In genomic region chr12:58804749-58805148, GRCh38 we compare ENCODE assay signal across 10 cellular contexts.
A peak's percentile ranks its signal among the peaks of the same experiment; 100 is the strongest.
DNase-seq lines count a peak whose midpoint lies in the region; ATAC-seq, FAIRE-seq and TF ChIP-seq lines count a peak whose summit lies in the region.
"Had no signal": no experiment of that assay in that cellular context is flagged by ENCODE, and none has a peak within 500 bp of the region (broad histone marks: within the 10 kb centered on the region; RNA-seq: fewer than 3 reads in every experiment).

No MANE protein-coding gene starts in this region.

- dilution Hi-C loops in IMR-90 (cut with HindIII; ENCODE audit: low sequenced_read_pairs, unreplicated experiment): no loop called here

- no peak overlapping the region for H3K23ac ChIP-seq in IMR-90 (ENCODE audit: low read depth, low read length)

- H4K91ac ChIP-seq in IMR-90 (ENCODE audit: insufficient read depth, low read depth, low read length): no peak overlapping the region

- H3K79me1 ChIP-seq in IMR-90 (ENCODE audit: low read depth in 1 of 2, low read length in 2 of 2): no peaks in the 10 kb centered on the region

- peak; percentile 15 for TF ChIP-seq CTCF in D721Med (IDR thresholded peaks at IDR 0.05; ENCODE audit: insufficient read depth, missing control alignments)
- peak; percentile 16; the same call in 1 of the 2 replicates for TF ChIP-seq CTCF in IMR-90 (conservative IDR thresholded peaks at IDR 0.05; ENCODE audit: low read depth, low read length)
- peak; percentile 64 for TF ChIP-seq CTCF in epithelial cell of esophagus (IDR thresholded peaks at IDR 0.05; ENCODE audit: insufficient read depth, low read depth, low read length, missing control alignments)

- no peaks in the 10 kb centered on the region for H3K36me3 ChIP-seq in IMR-90 (ENCODE audit: control insufficient read depth, insufficient read depth, low read length)
- H3K36me3 ChIP-seq: SJSA1 had no signal

- CTCF ChIA-PET in IMR-90 (lab: Yijun Ruan, JAX): interaction anchor here (0.5 kb wide), 1 partner anchor 43 kb away, joined by 3 read pairs; no protein-coding TSS in a partner anchor

- no peak overlapping the region for H3K9ac ChIP-seq in IMR-90 (ENCODE audit: low read depth, low read length)

- H3K27me3 ChIP-seq in IMR-90 (ENCODE audit: control insufficient read depth, insufficient read depth, low read length): no peaks in the 10 kb centered on the region
- H3K27me3 ChIP-seq: dorsolateral prefrontal cortex, SJSA1 had no signal

- peak overlapping the region; percentile 60; the same call in 1 of the 2 replicates for H2BK120ac ChIP-seq in IMR-90 (ENCODE audit: low read depth, low read length)

- no peak for DNase-seq in D721Med (ENCODE audit: insufficient read length, low spot score)
- no peak for DNase-seq in IMR-90
- peak; percentile 21 for DNase-seq in epithelial cell of esophagus (ENCODE audit: low read depth)
- DNase-seq in MV-4-11 (lab: John Stamatoyannopoulos, UW): no peak
- no peak for DNase-seq in activated CD4-positive, alpha-beta T cell treated with anti-CD3 and anti-CD28 coated beads for 48 hours
- no peak for DNase-seq in HTR-8/SVneo (ENCODE audit: insufficient read length, low spot score)
- DNase-seq: dorsolateral prefrontal cortex had no signal

- H3K4me3 ChIP-seq in IMR-90 (ENCODE audit: insufficient read depth, low read depth, low read length) (no peak overlapping the region), epithelial cell of esophagus (ENCODE audit: low read length) (no peak overlapping the region)
- H3K4me3 ChIP-seq: dorsolateral prefrontal cortex, SJSA1 had no signal

- H3K9me1 ChIP-seq in IMR-90 (ENCODE audit: insufficient read depth, low read length): no peaks in the 10 kb centered on the region

- H4K5ac ChIP-seq in IMR-90 (ENCODE audit: low read depth, low read length): no peak overlapping the region

- no peak overlapping the region for H2BK20ac ChIP-seq in IMR-90 (ENCODE audit: low read depth, low read length)

- TF ChIP-seq RAD21 in IMR-90 (IDR thresholded peaks at IDR 0.05; ENCODE audit: low read length): peak; percentile 21; the same call in 1 of the 2 replicates

- intact Hi-C loops in IMR-90 (cut with micrococcal nuclease): no loop called here

- BruUV-seq in IMR-90 (replicated peaks; lab: Mats Ljungman, UMichigan): no TSS peak

- H3K4me2 ChIP-seq in IMR-90 (ENCODE audit: low read depth, low read length): no peak overlapping the region

- in situ Hi-C loops in IMR-90 (cut with MboI; ENCODE audit: low sequenced_read_pairs): no loop called here

- H3K27ac ChIP-seq in IMR-90 (ENCODE audit: insufficient read depth, low read length): no peak overlapping the region
- H3K27ac ChIP-seq: dorsolateral prefrontal cortex, SJSA1 had no signal

- no peak overlapping the region for H2BK5ac ChIP-seq in IMR-90 (ENCODE audit: low read depth, low read length, poor library complexity, severe bottlenecking)

- no peak overlapping the region for H2BK15ac ChIP-seq in IMR-90 (ENCODE audit: low read depth, low read length)

- no peaks in the 10 kb centered on the region for H4K20me1 ChIP-seq in IMR-90 (ENCODE audit: insufficient read depth, low read length)

- no peak overlapping the region for H3K14ac ChIP-seq in IMR-90 (replicated peaks; ENCODE audit: low read depth, low read length)

- H2AK9ac ChIP-seq in IMR-90 (replicated peaks; ENCODE audit: low read depth, low read length, poor library complexity): no peak overlapping the region

- no peak for FAIRE-seq in D721Med (lab: Jason Lieb, UNC)
- FAIRE-seq in HTR-8/SVneo (lab: Jason Lieb, UNC): no peak

- WGBS in IMR-90 (ENCODE audit: extremely low coverage in 2 of 2, insufficient read length in 1 of 2), 2 experiments: no CpG with 5 or more reads among the region's 2 CpGs

- ATAC-seq in GM19467 (IDR thresholded peaks at IDR 0.05; ENCODE audit: unreplicated experiment) (peak; percentile 81), IMR-90 (ENCODE audit: low read depth) (no peak), HG03457 (IDR thresholded peaks at IDR 0.05; ENCODE audit: unreplicated experiment) (no peak)

- H2AFZ ChIP-seq in IMR-90 (replicated peaks; ENCODE audit: low read length, poor library complexity): no peak overlapping the region

- H3K4me1 ChIP-seq in IMR-90 (ENCODE audit: control insufficient read depth, insufficient read depth, low read length): peaks cover 3% of the 10 kb centered on the region; the same call in 1 of the 2 replicates

- no peak overlapping the region for H2AK5ac ChIP-seq in IMR-90 (ENCODE audit: low read depth, low read length)

- H3K9me3 ChIP-seq in IMR-90 (ENCODE audit: control insufficient read depth, insufficient read depth, low read length): no peaks in the 10 kb centered on the region
- H3K9me3 ChIP-seq: SJSA1 had no signal

- no peak overlapping the region for H3K4ac ChIP-seq in IMR-90 (ENCODE audit: low read depth, low read length)

- H4K8ac ChIP-seq in IMR-90 (ENCODE audit: low read depth in 2 of 2, low read length in 2 of 2): no peak overlapping the region

- POLR2A ChIA-PET in IMR-90 (lab: Charles Lee; ENCODE audit: unreplicated experiment): no interaction called here

- H3K56ac ChIP-seq in IMR-90 (ENCODE audit: extremely low read depth, insufficient read depth, low read length): no peak overlapping the region

- TF ChIP-seq POLR2A in IMR-90 (IDR thresholded peaks at IDR 0.05; ENCODE audit: low read depth, low read length): no peak

- H3K18ac ChIP-seq in IMR-90 (ENCODE audit: low read depth, low read length): no peak overlapping the region

TF ChIP-seq in IMR-90, 13 proteins besides CTCF, POLR2A, EP300 and RAD21:
- TF ChIP-seq FOS (IDR thresholded peaks at IDR 0.05; ENCODE audit: low read depth, low read length): no peak
- TF ChIP-seq MAFK (IDR thresholded peaks at IDR 0.05; ENCODE audit: low read depth, low read length): no peak
- no peak for TF ChIP-seq MXI1 (IDR thresholded peaks at IDR 0.05; ENCODE audit: borderline replicate concordance, low read depth, low read length)
- no peak for TF ChIP-seq NFE2L2 (IDR thresholded peaks at IDR 0.05; ENCODE audit: low read depth, low read length)
- no peak for TF ChIP-seq BHLHE40 (IDR thresholded peaks at IDR 0.05; ENCODE audit: low read depth, low read length)
- TF ChIP-seq CEBPB (IDR thresholded peaks at IDR 0.05; ENCODE audit: low read depth, low read length): no peak
- TF ChIP-seq RCOR1 (IDR thresholded peaks at IDR 0.05; ENCODE audit: insufficient replicate concordance, low read length): no peak
- no peak for TF ChIP-seq USF2 (IDR thresholded peaks at IDR 0.05; ENCODE audit: low read depth, low read length)
- TF ChIP-seq ELK1 (IDR thresholded peaks at IDR 0.05; ENCODE audit: borderline replicate concordance, low read depth, low read length): no peak
- TF ChIP-seq SMC3 (IDR thresholded peaks at IDR 0.05; ENCODE audit: low read depth, low read length): no peak
- TF ChIP-seq RFX5 (IDR thresholded peaks at IDR 0.05; ENCODE audit: low read depth, low read length): no peak
- no peak for TF ChIP-seq MAZ (IDR thresholded peaks at IDR 0.05; ENCODE audit: borderline replicate concordance, low read depth, low read length)
- TF ChIP-seq CHD1 (IDR thresholded peaks at IDR 0.05; ENCODE audit: low read depth, low read length): no peak
